1 cellular context compared by ENCODE assay signal in genomic region chr6:43262000-43262779, GRCh38.
A peak's percentile ranks its signal among the peaks of the same experiment; 100 is the strongest.
TF ChIP-seq lines count a peak whose summit lies in the region.

No MANE protein-coding gene starts in this region.

TF ChIP-seq in GM12878, 131 proteins besides CTCF, POLR2A, EP300 and RAD21:
- TF ChIP-seq FOXK2 (IDR thresholded peaks at IDR 0.05) (peak; percentile 14; the same call in 1 of the 2 replicates), HSF1 (IDR thresholded peaks at IDR 0.05; ENCODE audit: low read depth, low read length) (no peak)
